1 cellular context compared by ENCODE assay signal in the genomic region with DNA sequence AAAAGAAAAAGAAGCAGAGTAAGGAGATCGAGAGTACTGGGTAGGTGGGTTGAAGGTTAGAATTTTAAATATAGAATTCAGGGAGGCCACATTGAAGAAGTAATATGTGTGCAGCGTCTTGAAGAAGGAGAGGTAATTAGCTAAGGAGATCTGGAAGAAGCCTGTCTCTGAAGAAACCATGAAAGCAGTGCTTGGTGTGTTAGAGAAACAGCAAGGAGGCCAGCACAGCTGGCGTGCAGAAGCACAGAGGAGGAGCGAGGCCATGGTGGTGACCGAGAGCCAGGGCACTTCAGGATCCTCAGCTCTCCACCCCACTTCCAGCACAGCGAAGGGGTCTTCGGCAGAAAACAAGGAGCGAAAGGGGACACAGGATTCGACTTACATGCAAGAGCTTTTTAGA.
A peak's percentile ranks its signal among the peaks of the same experiment; 100 is the strongest.
TF ChIP-seq lines count a peak whose summit lies in the region.

No MANE protein-coding gene starts in this region.

TF ChIP-seq in K562, 482 proteins besides CTCF, POLR2A, EP300 and RAD21 (continued from another document and continues in another):
- TF ChIP-seq, protein P1, sequence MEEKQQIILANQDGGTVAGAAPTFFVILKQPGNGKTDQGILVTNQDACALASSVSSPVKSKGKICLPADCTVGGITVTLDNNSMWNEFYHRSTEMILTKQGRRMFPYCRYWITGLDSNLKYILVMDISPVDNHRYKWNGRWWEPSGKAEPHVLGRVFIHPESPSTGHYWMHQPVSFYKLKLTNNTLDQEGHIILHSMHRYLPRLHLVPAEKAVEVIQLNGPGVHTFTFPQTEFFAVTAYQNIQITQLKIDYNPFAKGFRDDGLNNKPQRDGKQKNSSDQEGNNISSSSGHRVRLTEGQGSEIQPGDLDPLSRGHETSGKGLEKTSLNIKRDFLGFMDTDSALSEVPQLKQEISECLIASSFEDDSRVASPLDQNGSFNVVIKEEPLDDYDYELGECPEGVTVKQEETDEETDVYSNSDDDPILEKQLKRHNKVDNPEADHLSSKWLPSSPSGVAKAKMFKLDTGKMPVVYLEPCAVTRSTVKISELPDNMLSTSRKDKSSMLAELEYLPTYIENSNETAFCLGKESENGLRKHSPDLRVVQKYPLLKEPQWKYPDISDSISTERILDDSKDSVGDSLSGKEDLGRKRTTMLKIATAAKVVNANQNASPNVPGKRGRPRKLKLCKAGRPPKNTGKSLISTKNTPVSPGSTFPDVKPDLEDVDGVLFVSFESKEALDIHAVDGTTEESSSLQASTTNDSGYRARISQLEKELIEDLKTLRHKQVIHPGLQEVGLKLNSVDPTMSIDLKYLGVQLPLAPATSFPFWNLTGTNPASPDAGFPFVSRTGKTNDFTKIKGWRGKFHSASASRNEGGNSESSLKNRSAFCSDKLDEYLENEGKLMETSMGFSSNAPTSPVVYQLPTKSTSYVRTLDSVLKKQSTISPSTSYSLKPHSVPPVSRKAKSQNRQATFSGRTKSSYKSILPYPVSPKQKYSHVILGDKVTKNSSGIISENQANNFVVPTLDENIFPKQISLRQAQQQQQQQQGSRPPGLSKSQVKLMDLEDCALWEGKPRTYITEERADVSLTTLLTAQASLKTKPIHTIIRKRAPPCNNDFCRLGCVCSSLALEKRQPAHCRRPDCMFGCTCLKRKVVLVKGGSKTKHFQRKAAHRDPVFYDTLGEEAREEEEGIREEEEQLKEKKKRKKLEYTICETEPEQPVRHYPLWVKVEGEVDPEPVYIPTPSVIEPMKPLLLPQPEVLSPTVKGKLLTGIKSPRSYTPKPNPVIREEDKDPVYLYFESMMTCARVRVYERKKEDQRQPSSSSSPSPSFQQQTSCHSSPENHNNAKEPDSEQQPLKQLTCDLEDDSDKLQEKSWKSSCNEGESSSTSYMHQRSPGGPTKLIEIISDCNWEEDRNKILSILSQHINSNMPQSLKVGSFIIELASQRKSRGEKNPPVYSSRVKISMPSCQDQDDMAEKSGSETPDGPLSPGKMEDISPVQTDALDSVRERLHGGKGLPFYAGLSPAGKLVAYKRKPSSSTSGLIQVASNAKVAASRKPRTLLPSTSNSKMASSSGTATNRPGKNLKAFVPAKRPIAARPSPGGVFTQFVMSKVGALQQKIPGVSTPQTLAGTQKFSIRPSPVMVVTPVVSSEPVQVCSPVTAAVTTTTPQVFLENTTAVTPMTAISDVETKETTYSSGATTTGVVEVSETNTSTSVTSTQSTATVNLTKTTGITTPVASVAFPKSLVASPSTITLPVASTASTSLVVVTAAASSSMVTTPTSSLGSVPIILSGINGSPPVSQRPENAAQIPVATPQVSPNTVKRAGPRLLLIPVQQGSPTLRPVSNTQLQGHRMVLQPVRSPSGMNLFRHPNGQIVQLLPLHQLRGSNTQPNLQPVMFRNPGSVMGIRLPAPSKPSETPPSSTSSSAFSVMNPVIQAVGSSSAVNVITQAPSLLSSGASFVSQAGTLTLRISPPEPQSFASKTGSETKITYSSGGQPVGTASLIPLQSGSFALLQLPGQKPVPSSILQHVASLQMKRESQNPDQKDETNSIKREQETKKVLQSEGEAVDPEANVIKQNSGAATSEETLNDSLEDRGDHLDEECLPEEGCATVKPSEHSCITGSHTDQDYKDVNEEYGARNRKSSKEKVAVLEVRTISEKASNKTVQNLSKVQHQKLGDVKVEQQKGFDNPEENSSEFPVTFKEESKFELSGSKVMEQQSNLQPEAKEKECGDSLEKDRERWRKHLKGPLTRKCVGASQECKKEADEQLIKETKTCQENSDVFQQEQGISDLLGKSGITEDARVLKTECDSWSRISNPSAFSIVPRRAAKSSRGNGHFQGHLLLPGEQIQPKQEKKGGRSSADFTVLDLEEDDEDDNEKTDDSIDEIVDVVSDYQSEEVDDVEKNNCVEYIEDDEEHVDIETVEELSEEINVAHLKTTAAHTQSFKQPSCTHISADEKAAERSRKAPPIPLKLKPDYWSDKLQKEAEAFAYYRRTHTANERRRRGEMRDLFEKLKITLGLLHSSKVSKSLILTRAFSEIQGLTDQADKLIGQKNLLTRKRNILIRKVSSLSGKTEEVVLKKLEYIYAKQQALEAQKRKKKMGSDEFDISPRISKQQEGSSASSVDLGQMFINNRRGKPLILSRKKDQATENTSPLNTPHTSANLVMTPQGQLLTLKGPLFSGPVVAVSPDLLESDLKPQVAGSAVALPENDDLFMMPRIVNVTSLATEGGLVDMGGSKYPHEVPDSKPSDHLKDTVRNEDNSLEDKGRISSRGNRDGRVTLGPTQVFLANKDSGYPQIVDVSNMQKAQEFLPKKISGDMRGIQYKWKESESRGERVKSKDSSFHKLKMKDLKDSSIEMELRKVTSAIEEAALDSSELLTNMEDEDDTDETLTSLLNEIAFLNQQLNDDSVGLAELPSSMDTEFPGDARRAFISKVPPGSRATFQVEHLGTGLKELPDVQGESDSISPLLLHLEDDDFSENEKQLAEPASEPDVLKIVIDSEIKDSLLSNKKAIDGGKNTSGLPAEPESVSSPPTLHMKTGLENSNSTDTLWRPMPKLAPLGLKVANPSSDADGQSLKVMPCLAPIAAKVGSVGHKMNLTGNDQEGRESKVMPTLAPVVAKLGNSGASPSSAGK (IDR thresholded peaks at IDR 0.05), result peak; percentile 42; the same call in 1 of the 2 replicates
- TF ChIP-seq, protein P2, sequence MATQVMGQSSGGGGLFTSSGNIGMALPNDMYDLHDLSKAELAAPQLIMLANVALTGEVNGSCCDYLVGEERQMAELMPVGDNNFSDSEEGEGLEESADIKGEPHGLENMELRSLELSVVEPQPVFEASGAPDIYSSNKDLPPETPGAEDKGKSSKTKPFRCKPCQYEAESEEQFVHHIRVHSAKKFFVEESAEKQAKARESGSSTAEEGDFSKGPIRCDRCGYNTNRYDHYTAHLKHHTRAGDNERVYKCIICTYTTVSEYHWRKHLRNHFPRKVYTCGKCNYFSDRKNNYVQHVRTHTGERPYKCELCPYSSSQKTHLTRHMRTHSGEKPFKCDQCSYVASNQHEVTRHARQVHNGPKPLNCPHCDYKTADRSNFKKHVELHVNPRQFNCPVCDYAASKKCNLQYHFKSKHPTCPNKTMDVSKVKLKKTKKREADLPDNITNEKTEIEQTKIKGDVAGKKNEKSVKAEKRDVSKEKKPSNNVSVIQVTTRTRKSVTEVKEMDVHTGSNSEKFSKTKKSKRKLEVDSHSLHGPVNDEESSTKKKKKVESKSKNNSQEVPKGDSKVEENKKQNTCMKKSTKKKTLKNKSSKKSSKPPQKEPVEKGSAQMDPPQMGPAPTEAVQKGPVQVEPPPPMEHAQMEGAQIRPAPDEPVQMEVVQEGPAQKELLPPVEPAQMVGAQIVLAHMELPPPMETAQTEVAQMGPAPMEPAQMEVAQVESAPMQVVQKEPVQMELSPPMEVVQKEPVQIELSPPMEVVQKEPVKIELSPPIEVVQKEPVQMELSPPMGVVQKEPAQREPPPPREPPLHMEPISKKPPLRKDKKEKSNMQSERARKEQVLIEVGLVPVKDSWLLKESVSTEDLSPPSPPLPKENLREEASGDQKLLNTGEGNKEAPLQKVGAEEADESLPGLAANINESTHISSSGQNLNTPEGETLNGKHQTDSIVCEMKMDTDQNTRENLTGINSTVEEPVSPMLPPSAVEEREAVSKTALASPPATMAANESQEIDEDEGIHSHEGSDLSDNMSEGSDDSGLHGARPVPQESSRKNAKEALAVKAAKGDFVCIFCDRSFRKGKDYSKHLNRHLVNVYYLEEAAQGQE (CRISPR knock-in tag; IDR thresholded peaks at IDR 0.05; ENCODE audit: low read depth), result no peak
- TF ChIP-seq, protein P3, sequence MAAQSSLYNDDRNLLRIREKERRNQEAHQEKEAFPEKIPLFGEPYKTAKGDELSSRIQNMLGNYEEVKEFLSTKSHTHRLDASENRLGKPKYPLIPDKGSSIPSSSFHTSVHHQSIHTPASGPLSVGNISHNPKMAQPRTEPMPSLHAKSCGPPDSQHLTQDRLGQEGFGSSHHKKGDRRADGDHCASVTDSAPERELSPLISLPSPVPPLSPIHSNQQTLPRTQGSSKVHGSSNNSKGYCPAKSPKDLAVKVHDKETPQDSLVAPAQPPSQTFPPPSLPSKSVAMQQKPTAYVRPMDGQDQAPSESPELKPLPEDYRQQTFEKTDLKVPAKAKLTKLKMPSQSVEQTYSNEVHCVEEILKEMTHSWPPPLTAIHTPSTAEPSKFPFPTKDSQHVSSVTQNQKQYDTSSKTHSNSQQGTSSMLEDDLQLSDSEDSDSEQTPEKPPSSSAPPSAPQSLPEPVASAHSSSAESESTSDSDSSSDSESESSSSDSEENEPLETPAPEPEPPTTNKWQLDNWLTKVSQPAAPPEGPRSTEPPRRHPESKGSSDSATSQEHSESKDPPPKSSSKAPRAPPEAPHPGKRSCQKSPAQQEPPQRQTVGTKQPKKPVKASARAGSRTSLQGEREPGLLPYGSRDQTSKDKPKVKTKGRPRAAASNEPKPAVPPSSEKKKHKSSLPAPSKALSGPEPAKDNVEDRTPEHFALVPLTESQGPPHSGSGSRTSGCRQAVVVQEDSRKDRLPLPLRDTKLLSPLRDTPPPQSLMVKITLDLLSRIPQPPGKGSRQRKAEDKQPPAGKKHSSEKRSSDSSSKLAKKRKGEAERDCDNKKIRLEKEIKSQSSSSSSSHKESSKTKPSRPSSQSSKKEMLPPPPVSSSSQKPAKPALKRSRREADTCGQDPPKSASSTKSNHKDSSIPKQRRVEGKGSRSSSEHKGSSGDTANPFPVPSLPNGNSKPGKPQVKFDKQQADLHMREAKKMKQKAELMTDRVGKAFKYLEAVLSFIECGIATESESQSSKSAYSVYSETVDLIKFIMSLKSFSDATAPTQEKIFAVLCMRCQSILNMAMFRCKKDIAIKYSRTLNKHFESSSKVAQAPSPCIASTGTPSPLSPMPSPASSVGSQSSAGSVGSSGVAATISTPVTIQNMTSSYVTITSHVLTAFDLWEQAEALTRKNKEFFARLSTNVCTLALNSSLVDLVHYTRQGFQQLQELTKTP (IDR thresholded peaks at IDR 0.05; ENCODE audit: low read depth in 1 of 2, partially characterized antibody in 2 of 2), result peak in 1 of 2 experiments; percentile 1
- TF ChIP-seq FOSL1 (tag; conservative IDR thresholded peaks at IDR 0.05) (no peak), NR2F6 (CRISPR knock-in tag; IDR thresholded peaks at IDR 0.05) (no peak), NFXL1 (CRISPR knock-in tag; IDR thresholded peaks at IDR 0.05) (peak; percentile 64; the same call in 1 of the 2 replicates), BMI1 (IDR thresholded peaks at IDR 0.05; ENCODE audit: low read length) (no peak), ZBTB8A (IDR thresholded peaks at IDR 0.05; ENCODE audit: partially characterized antibody) (peak; percentile 42), STAG1 (CRISPR knock-in tag; IDR thresholded peaks at IDR 0.05; ENCODE audit: borderline replicate concordance) (no peak), BHLHE40 (IDR thresholded peaks at IDR 0.05; ENCODE audit: low read length) (no peak), CEBPG (CRISPR knock-in tag; IDR thresholded peaks at IDR 0.05) (no peak), CEBPG (tag; conservative IDR thresholded peaks at IDR 0.05 in 1 of 2, IDR thresholded peaks at IDR 0.05 in 1 of 2) (no peak), TAF7 (tag; IDR thresholded peaks at IDR 0.05) (no peak), FOXJ3 (CRISPR knock-in tag; IDR thresholded peaks at IDR 0.05) (no peak), ZNF668 (CRISPR knock-in tag; IDR thresholded peaks at IDR 0.05) (no peak), HNRNPK (IDR thresholded peaks at IDR 0.05; ENCODE audit: low read depth, low read length, poor library complexity, severe bottlenecking) (no peak)
- TF ChIP-seq, protein P4, sequence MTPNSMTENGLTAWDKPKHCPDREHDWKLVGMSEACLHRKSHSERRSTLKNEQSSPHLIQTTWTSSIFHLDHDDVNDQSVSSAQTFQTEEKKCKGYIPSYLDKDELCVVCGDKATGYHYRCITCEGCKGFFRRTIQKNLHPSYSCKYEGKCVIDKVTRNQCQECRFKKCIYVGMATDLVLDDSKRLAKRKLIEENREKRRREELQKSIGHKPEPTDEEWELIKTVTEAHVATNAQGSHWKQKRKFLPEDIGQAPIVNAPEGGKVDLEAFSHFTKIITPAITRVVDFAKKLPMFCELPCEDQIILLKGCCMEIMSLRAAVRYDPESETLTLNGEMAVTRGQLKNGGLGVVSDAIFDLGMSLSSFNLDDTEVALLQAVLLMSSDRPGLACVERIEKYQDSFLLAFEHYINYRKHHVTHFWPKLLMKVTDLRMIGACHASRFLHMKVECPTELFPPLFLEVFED (CRISPR knock-in tag; conservative IDR thresholded peaks at IDR 0.05), result peak; percentile 73; the same call in 1 of the 2 replicates
- TF ChIP-seq, protein P5, sequence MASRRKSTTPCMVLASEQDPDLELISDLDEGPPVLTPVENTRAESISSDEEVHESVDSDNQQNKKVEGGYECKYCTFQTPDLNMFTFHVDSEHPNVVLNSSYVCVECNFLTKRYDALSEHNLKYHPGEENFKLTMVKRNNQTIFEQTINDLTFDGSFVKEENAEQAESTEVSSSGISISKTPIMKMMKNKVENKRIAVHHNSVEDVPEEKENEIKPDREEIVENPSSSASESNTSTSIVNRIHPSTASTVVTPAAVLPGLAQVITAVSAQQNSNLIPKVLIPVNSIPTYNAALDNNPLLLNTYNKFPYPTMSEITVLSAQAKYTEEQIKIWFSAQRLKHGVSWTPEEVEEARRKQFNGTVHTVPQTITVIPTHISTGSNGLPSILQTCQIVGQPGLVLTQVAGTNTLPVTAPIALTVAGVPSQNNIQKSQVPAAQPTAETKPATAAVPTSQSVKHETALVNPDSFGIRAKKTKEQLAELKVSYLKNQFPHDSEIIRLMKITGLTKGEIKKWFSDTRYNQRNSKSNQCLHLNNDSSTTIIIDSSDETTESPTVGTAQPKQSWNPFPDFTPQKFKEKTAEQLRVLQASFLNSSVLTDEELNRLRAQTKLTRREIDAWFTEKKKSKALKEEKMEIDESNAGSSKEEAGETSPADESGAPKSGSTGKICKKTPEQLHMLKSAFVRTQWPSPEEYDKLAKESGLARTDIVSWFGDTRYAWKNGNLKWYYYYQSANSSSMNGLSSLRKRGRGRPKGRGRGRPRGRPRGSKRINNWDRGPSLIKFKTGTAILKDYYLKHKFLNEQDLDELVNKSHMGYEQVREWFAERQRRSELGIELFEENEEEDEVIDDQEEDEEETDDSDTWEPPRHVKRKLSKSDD (conservative IDR thresholded peaks at IDR 0.05; ENCODE audit: low read length), result no peak
- TF ChIP-seq, protein P6, sequence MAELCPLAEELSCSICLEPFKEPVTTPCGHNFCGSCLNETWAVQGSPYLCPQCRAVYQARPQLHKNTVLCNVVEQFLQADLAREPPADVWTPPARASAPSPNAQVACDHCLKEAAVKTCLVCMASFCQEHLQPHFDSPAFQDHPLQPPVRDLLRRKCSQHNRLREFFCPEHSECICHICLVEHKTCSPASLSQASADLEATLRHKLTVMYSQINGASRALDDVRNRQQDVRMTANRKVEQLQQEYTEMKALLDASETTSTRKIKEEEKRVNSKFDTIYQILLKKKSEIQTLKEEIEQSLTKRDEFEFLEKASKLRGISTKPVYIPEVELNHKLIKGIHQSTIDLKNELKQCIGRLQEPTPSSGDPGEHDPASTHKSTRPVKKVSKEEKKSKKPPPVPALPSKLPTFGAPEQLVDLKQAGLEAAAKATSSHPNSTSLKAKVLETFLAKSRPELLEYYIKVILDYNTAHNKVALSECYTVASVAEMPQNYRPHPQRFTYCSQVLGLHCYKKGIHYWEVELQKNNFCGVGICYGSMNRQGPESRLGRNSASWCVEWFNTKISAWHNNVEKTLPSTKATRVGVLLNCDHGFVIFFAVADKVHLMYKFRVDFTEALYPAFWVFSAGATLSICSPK (IDR thresholded peaks at IDR 0.05; ENCODE audit: borderline replicate concordance), result no peak
